8 cellular contexts compared by ENCODE assay signal in genomic region chr16:72501739-72502653, GRCh38.
DNase-seq lines count a peak whose midpoint lies in the region; ATAC-seq lines count a peak whose summit lies in the region.

No MANE protein-coding gene starts in this region.

- no peaks in the 10 kb centered on the region for H3K9me3 Mint-ChIP-seq in CD4-positive, CD25-positive, alpha-beta regulatory T cell
- H3K9me3 Mint-ChIP-seq in activated T-helper 17 cell treated with anti-CD3 and anti-CD28 coated beads, Interleukin-2, amount 50 U/mL, for 72 hours, result no peaks in the 10 kb centered on the region

- no peaks in the 10 kb centered on the region for H3K27me3 Mint-ChIP-seq in CD4-positive, CD25-positive, alpha-beta regulatory T cell
- H3K27me3 Mint-ChIP-seq in activated T-helper 17 cell treated with anti-CD3 and anti-CD28 coated beads, Interleukin-2, amount 50 U/mL, for 72 hours, result no peaks in the 10 kb centered on the region

- intact Hi-C loops in posterior cingulate gyrus (cut with DNase I), result no loop called here

- no peaks in the 10 kb centered on the region for H3K36me3 Mint-ChIP-seq in CD4-positive, CD25-positive, alpha-beta regulatory T cell
- no peaks in the 10 kb centered on the region for H3K36me3 Mint-ChIP-seq in activated T-helper 17 cell treated with anti-CD3 and anti-CD28 coated beads, Interleukin-2, amount 50 U/mL, for 72 hours (ENCODE audit: low read depth)

- peak; percentile 3 to 55 (median 15) for DNase-seq in CD4-positive, CD25-positive, alpha-beta regulatory T cell
- peak; percentile 63 for DNase-seq in NCI-H69 (lab: John Stamatoyannopoulos, UW)
- DNase-seq in glomerular visceral epithelial cell (ENCODE audit: extremely low spot score), result peak; percentile 66
- DNase-seq in posterior cingulate gyrus, result peak in 7 of 10 donors; percentile 14 to 91 (median 55)

- no peaks in the 10 kb centered on the region for H3K36me3 ChIP-seq in CD4-positive, CD25-positive, alpha-beta regulatory T cell (ENCODE audit: control insufficient read depth, insufficient read depth, low read length)

- no peak for ATAC-seq in CD4-positive, CD25-positive, alpha-beta regulatory T cell (ENCODE audit: low read depth in 2 of 2)
- ATAC-seq in GM18909 (IDR thresholded peaks at IDR 0.05; ENCODE audit: poor library complexity, unreplicated experiment) (peak; percentile 68), HG03521 (IDR thresholded peaks at IDR 0.05; ENCODE audit: unreplicated experiment) (peak; percentile 71), GM21360 (IDR thresholded peaks at IDR 0.05; ENCODE audit: unreplicated experiment) (no peak)
- ATAC-seq in activated T-helper 17 cell treated with anti-CD3 and anti-CD28 coated beads, Interleukin-2, amount 50 U/mL, for 72 hours (replicated peaks), result peak; percentile 54

- H3K4me3 ChIP-seq in CD4-positive, CD25-positive, alpha-beta regulatory T cell (ENCODE audit: low read depth, low read length), result no peak overlapping the region

- H3K4me1 ChIP-seq in CD4-positive, CD25-positive, alpha-beta regulatory T cell (ENCODE audit: control insufficient read depth, insufficient read depth, low read length, poor library complexity, severe bottlenecking), result no peaks in the 10 kb centered on the region

- no peaks in the 10 kb centered on the region for H3K9me3 ChIP-seq in CD4-positive, CD25-positive, alpha-beta regulatory T cell (ENCODE audit: control insufficient read depth in 2 of 2, low read length in 2 of 2)

- no peaks in the 10 kb centered on the region for H3K4me1 Mint-ChIP-seq in CD4-positive, CD25-positive, alpha-beta regulatory T cell
- no peaks in the 10 kb centered on the region for H3K4me1 Mint-ChIP-seq in activated T-helper 17 cell treated with anti-CD3 and anti-CD28 coated beads, Interleukin-2, amount 50 U/mL, for 72 hours

- H3K27ac Mint-ChIP-seq in CD4-positive, CD25-positive, alpha-beta regulatory T cell, result no peak overlapping the region
- no peak overlapping the region for H3K27ac Mint-ChIP-seq in activated T-helper 17 cell treated with anti-CD3 and anti-CD28 coated beads, Interleukin-2, amount 50 U/mL, for 72 hours

- H3K4me3 Mint-ChIP-seq in CD4-positive, CD25-positive, alpha-beta regulatory T cell, result no peak overlapping the region
- H3K4me3 Mint-ChIP-seq in activated T-helper 17 cell treated with anti-CD3 and anti-CD28 coated beads, Interleukin-2, amount 50 U/mL, for 72 hours, result no peak overlapping the region

- H3K27me3 ChIP-seq in CD4-positive, CD25-positive, alpha-beta regulatory T cell (ENCODE audit: control insufficient read depth, insufficient read depth, low read length), result no peaks in the 10 kb centered on the region

- no peak overlapping the region for H3K27ac ChIP-seq in CD4-positive, CD25-positive, alpha-beta regulatory T cell (ENCODE audit: insufficient read depth, low read length, poor library complexity, severe bottlenecking)

Comparison
In these comparisons a context has a peak if more than half of its experiments do, and no peak if none do; other contexts are left out.
1. ATAC-seq: peak in GM18909 (single experiment), HG03521 (single experiment) and activated T-helper 17 cell treated with anti-CD3 and anti-CD28 coated beads, Interleukin-2, amount 50 U/mL, for 72 hours (single experiment); none in CD4-positive, CD25-positive, alpha-beta regulatory T cell (0 of 2) and GM21360 (single experiment).
2. DNase-seq: peak in every context shown above with its lines; median percentile 66 in glomerular visceral epithelial cell; 63 in NCI-H69; 55 in posterior cingulate gyrus; 15 in CD4-positive, CD25-positive, alpha-beta regulatory T cell.